1 cellular context compared by ENCODE assay signal in the genomic region with DNA sequence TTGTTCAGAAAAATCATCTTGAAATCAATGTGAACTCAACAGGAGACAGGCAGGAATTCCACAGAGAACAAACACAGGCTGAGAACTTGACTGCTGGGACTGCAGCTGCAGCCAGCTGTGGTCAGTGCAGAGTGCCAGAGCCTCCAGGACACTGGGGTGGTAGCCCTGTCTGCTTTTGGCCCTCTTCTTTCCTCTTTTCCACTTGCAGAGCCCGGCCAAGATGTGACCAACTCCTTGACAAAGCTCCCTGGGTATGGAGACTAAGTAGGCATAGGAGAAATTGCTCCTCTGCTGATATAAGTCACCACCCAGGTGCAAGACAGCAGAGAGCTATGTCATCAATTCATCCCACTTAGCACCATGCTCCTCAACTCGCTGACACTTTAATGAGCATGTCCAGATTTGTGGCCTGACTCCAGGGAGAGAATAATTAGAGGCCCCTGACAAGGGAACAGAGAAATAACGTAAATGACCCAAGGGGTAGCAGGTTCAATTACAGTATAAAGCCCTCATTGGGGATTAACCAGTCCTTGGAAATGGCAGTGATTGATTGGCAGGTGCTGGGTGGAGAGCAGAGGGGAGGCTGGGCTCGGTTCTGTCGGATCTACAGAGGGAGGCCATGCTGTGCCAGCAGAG.
TF ChIP-seq lines count a peak whose summit lies in the region.

No MANE protein-coding gene starts in this region.

TF ChIP-seq in HEK293, 187 proteins besides CTCF, POLR2A, EP300 and RAD21 (continued from another document):
- TF ChIP-seq, protein P1, sequence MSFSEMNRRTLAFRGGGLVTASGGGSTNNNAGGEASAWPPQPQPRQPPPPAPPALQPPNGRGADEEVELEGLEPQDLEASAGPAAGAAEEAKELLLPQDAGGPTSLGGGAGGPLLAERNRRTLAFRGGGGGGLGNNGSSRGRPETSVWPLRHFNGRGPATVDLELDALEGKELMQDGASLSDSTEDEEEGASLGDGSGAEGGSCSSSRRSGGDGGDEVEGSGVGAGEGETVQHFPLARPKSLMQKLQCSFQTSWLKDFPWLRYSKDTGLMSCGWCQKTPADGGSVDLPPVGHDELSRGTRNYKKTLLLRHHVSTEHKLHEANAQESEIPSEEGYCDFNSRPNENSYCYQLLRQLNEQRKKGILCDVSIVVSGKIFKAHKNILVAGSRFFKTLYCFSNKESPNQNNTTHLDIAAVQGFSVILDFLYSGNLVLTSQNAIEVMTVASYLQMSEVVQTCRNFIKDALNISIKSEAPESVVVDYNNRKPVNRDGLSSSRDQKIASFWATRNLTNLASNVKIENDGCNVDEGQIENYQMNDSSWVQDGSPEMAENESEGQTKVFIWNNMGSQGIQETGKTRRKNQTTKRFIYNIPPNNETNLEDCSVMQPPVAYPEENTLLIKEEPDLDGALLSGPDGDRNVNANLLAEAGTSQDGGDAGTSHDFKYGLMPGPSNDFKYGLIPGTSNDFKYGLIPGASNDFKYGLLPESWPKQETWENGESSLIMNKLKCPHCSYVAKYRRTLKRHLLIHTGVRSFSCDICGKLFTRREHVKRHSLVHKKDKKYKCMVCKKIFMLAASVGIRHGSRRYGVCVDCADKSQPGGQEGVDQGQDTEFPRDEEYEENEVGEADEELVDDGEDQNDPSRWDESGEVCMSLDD (tag by site-specific recombination; IDR thresholded peaks at IDR 0.05): no peak
- TF ChIP-seq, protein P2, sequence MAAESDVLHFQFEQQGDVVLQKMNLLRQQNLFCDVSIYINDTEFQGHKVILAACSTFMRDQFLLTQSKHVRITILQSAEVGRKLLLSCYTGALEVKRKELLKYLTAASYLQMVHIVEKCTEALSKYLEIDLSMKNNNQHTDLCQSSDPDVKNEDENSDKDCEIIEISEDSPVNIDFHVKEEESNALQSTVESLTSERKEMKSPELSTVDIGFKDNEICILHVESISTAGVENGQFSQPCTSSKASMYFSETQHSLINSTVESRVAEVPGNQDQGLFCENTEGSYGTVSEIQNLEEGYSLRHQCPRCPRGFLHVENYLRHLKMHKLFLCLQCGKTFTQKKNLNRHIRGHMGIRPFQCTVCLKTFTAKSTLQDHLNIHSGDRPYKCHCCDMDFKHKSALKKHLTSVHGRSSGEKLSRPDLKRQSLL (tag by site-specific recombination; IDR thresholded peaks at IDR 0.05): no peak
- TF ChIP-seq ZNF211 (tag by site-specific recombination; IDR thresholded peaks at IDR 0.05; ENCODE audit: low read depth): no peak
TF ChIP-seq in HEK293: peak in this region for 23.
